Comparison of ENCODE assay signal across 11 cellular contexts in genomic region chr3:23739536-23739935, GRCh38.
A peak's percentile ranks its signal among the peaks of the same experiment; 100 is the strongest.
DNase-seq lines count a peak whose midpoint lies in the region; TF ChIP-seq lines count a peak whose summit lies in the region.
"Had no signal": no experiment of that assay in that cellular context is flagged by ENCODE, and none has a peak within 500 bp of the region (broad histone marks: within the 10 kb centered on the region; RNA-seq: fewer than 3 reads in every experiment).

No MANE protein-coding gene starts in this region.

- TF ChIP-seq POLR2A in thyroid gland (IDR thresholded peaks at IDR 0.05): no peak

- 0 to 10% methylated on average over 1 of the region's 1 CpG for WGBS in thyroid gland, 2 donors

- peak overlapping the region; percentile 77 to 85 (median 83) for H3K27ac ChIP-seq in thyroid gland
- H3K27ac ChIP-seq: 22Rv1 had no signal

- no peak overlapping the region for H3K4me3 Mint-ChIP-seq in activated CD4-positive, alpha-beta T cell treated with anti-CD3 and anti-CD28 coated beads, Interleukin-2, amount 10 ng/mL, durations not matched to agents 7 days and 5 days
- H3K4me3 Mint-ChIP-seq: stimulated activated naive CD8-positive, alpha-beta T cell treated with anti-CD3 and anti-CD28 coated beads, Interleukin-15, Interleukin-2, amounts not matched to agents 100 ng/mL and 50 ng/mL, for 24 hours had no signal

- in situ Hi-C loops in SK-MEL-5 (cut with HindIII; ENCODE audit: low pct_unique_long_range_greater_than_20kb, low sequenced_read_pairs): no loop called here
- in situ Hi-C loops in GM13976 (cut with MboI; ENCODE audit: low sequenced_read_pairs, unreplicated experiment): no loop called here

- H3K27me3 ChIP-seq in thyroid gland: no peaks in the 10 kb centered on the region

- intact Hi-C loops in thyroid gland (cut with DNase I): no loop called here

- no peaks in the 10 kb centered on the region for H3K9me3 ChIP-seq in thyroid gland

- CTCF ChIA-PET in activated CD4-positive, alpha-beta T cell treated with anti-CD3 and anti-CD28 coated beads, Interleukin-2, amount 10 ng/mL, durations not matched to agents 7 days and 5 days (lab: Charles Lee): no interaction called here

- no peaks in the 10 kb centered on the region for H3K36me3 Mint-ChIP-seq in activated CD4-positive, alpha-beta T cell treated with anti-CD3 and anti-CD28 coated beads, Interleukin-2, amount 10 ng/mL, durations not matched to agents 7 days and 5 days (ENCODE audit: low read depth)

- peaks cover 21% of the 10 kb centered on the region for H3K27me3 Mint-ChIP-seq in activated CD4-positive, alpha-beta T cell treated with anti-CD3 and anti-CD28 coated beads, Interleukin-2, amount 10 ng/mL, durations not matched to agents 7 days and 5 days

- no peak overlapping the region for H3K27ac Mint-ChIP-seq in activated CD4-positive, alpha-beta T cell treated with anti-CD3 and anti-CD28 coated beads, Interleukin-2, amount 10 ng/mL, durations not matched to agents 7 days and 5 days
- H3K27ac Mint-ChIP-seq: stimulated activated naive CD8-positive, alpha-beta T cell treated with anti-CD3 and anti-CD28 coated beads, Interleukin-15, Interleukin-2, amounts not matched to agents 100 ng/mL and 50 ng/mL, for 24 hours had no signal

- H3K4me3 ChIP-seq in fibroblast of villous mesenchyme (ENCODE audit: low read depth, low read length) (no peak overlapping the region), thyroid gland (replicated peaks in 1 of 3) (no peak overlapping the region)

- H3K9me3 Mint-ChIP-seq in activated CD4-positive, alpha-beta T cell treated with anti-CD3 and anti-CD28 coated beads, Interleukin-2, amount 10 ng/mL, durations not matched to agents 7 days and 5 days: no peaks in the 10 kb centered on the region
- H3K9me3 Mint-ChIP-seq: stimulated activated naive CD8-positive, alpha-beta T cell treated with anti-CD3 and anti-CD28 coated beads, Interleukin-15, Interleukin-2, amounts not matched to agents 100 ng/mL and 50 ng/mL, for 24 hours had no signal

- TF ChIP-seq CTCF in fibroblast of villous mesenchyme (IDR thresholded peaks at IDR 0.05; ENCODE audit: insufficient read depth, low read depth, low read length) (no peak), thyroid gland (IDR thresholded peaks at IDR 0.05) (no peak), GM13976 (IDR thresholded peaks at IDR 0.05; ENCODE audit: borderline replicate concordance, control extremely low read depth, extremely low read depth, insufficient read depth, missing control alignments) (no peak)

- POLR2A ChIA-PET in activated CD4-positive, alpha-beta T cell treated with anti-CD3 and anti-CD28 coated beads, Interleukin-2, amount 10 ng/mL, durations not matched to agents 7 days and 5 days (lab: Charles Lee): no interaction called here

- DNase-seq in DMS53 (lab: John Stamatoyannopoulos, UW) (peak; percentile 13), DMS53 treated with DMSO at 0.1 percent for 48 hours (lab: John Stamatoyannopoulos, UW; ENCODE audit: unreplicated experiment) (no peak), SK-MEL-5 (ENCODE audit: low read depth, low spot score) (peak; percentile 62), fibroblast of villous mesenchyme (ENCODE audit: low read depth) (peak; percentile 79), thyroid gland (peak; percentile 42), GM13976 (ENCODE audit: low spot score) (no peak)
- DNase-seq in activated CD4-positive, alpha-beta T cell treated with anti-CD3 and anti-CD28 coated beads, Interleukin-2, amount 10 ng/mL, durations not matched to agents 7 days and 5 days: no peak
- DNase-seq in activated CD8-positive, alpha-beta memory T cell treated with anti-CD3 and anti-CD28 coated beads, Interleukin-2, amount 50 U/mL, for 48 hours: no peak
- DNase-seq: NCI-H510A had no signal

- no peaks in the 10 kb centered on the region for H3K36me3 ChIP-seq in thyroid gland

- peaks cover 32 to 47% of the 10 kb centered on the region in 2 donors for H3K4me1 ChIP-seq in thyroid gland

- H3K4me1 Mint-ChIP-seq in activated CD4-positive, alpha-beta T cell treated with anti-CD3 and anti-CD28 coated beads, Interleukin-2, amount 10 ng/mL, durations not matched to agents 7 days and 5 days: peaks cover 10% of the 10 kb centered on the region

Comparison
In these comparisons a context has a peak if more than half of its experiments do, and no peak if none do; other contexts are left out.
1. DNase-seq: peak in DMS53 (single experiment), SK-MEL-5 (single experiment), fibroblast of villous mesenchyme (single experiment) and thyroid gland (2 of 2); none in DMS53 treated with DMSO at 0.1 percent for 48 hours (single experiment), GM13976 (single experiment), activated CD4-positive, alpha-beta T cell treated with anti-CD3 and anti-CD28 coated beads, Interleukin-2, amount 10 ng/mL, durations not matched to agents 7 days and 5 days (single experiment) and activated CD8-positive, alpha-beta memory T cell treated with anti-CD3 and anti-CD28 coated beads, Interleukin-2, amount 50 U/mL, for 48 hours (single experiment).